In the genomic region with DNA sequence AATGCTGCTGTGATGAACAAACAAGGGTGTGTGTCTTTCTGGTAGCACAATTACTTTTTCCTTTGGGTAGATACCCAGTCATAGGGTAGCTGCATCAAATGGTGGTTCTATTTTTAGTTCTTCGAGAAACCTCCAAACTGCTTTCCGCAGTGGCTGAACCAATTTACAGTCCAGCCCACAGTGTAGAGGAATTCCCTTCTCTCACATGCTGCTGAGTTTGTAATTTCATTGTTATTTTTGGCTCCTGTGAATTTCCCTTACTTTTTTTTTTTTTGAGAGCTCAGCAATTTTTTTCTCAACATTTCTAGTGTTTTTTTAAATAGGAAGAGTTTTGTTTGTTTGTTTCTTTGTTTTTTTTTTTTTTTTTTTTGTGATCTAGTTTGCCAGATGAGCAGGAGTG, we compare ENCODE assay signal across 10 cellular contexts. TPM values are rescaled to one million over a fixed set of nuclear protein-coding genes. Genes with fewer than 3 reads are reported as not detected.
"Had no signal": no experiment of that assay in that cellular context is flagged by ENCODE, and none has a peak within 500 bp of the region (broad histone marks: within the 10 kb centered on the region; RNA-seq: fewer than 3 reads in every experiment).

No MANE protein-coding gene starts in this region.

- FAIRE-seq: kidney had no signal

- DNase-seq: activated CD4-positive, alpha-beta memory T cell treated with anti-CD3 and anti-CD28 coated beads, Interleukin-2, amount 10 ng/mL, durations not matched to agents 7 days and 5 days; activated CD4-positive, alpha-beta T cell treated with anti-CD3 and anti-CD28 coated beads for 36 hours; activated CD8-positive, alpha-beta memory T cell treated with anti-CD3 and anti-CD28 coated beads, Interleukin-2, amount 50 U/mL, for 4 hours; activated naive CD8-positive, alpha-beta T cell treated with anti-CD3 and anti-CD28 coated beads for 36 hours; brain microvascular endothelial cell; kidney; retina; stimulated activated CD4-positive, alpha-beta T cell treated with anti-CD3 and anti-CD28 coated beads, Interleukin-15, amount 100 ng/mL, for 24 hours; T1000 had no signal

RNA-seq across cellular contexts. Expression of a gene that starts 37.5 kb away (rescaled TPM):
- total RNA-seq: vagina had no signal
